Comparison of ENCODE assay signal across 8 cellular contexts in genomic region chr3:171187706-171188290, GRCh38.
DNase-seq lines count a peak whose midpoint lies in the region; ATAC-seq, FAIRE-seq and TF ChIP-seq lines count a peak whose summit lies in the region.

No MANE protein-coding gene starts in this region.

- no peak overlapping the region for H3K4me3 Mint-ChIP-seq in H9

- no peaks in the 10 kb centered on the region for H3K79me1 ChIP-seq in H9 (ENCODE audit: insufficient read depth, low read depth, low read length, poor library complexity, severe bottlenecking)

- peaks cover 16 to 19% of the 10 kb centered on the region in 2 experiments for H3K4me1 Mint-ChIP-seq in H9

- no peak overlapping the region for H2BK20ac ChIP-seq in H9 (ENCODE audit: low read depth, low read length, poor library complexity, severe bottlenecking)

- H2BK120ac ChIP-seq in H9 (ENCODE audit: low read depth, low read length, poor library complexity, severe bottlenecking) = no peak overlapping the region

- no peaks in the 10 kb centered on the region; a peak in 2 of 7 replicates for H3K36me3 Mint-ChIP-seq in H9 (ENCODE audit: insufficient read depth in 1 of 3, low read depth in 3 of 3)

- no peak overlapping the region for H3K14ac ChIP-seq in H9 (ENCODE audit: insufficient read depth, low read length)

- no peak overlapping the region for H3T11ph ChIP-seq in H9 (ENCODE audit: low read length)

- TF ChIP-seq EP300 in K562 (IDR thresholded peaks at IDR 0.05; ENCODE audit: low read length) = no peak

- H4K20me1 ChIP-seq in H9 (ENCODE audit: control insufficient read depth, insufficient read depth, insufficient read length) (no peaks in the 10 kb centered on the region), K562 (replicated peaks; ENCODE audit: control insufficient read depth, insufficient read depth, low read length) (no peaks in the 10 kb centered on the region)

- no peak overlapping the region for H2BK5ac ChIP-seq in H9 (ENCODE audit: insufficient read length, low read length)

- FAIRE-seq in K562 (lab: Jason Lieb, UNC) = peak; percentile 77

- H2AK5ac ChIP-seq in H9 (ENCODE audit: insufficient read length, low read length) = no peak overlapping the region

- H3K4me1 ChIP-seq in H9 (ENCODE audit: insufficient read depth, low read length) (peaks cover 5% of the 10 kb centered on the region; the same call in 1 of the 2 replicates), K562 (replicated peaks in 1 of 2; ENCODE audit: control insufficient read depth in 2 of 2, insufficient read depth in 2 of 2, low read length in 2 of 2) (peaks cover 4 to 35% of the 10 kb centered on the region in 2 experiments)

- H3K56ac ChIP-seq in H9 (ENCODE audit: insufficient read length, low read depth, low read length) = no peak overlapping the region

- intact Hi-C loops in K562 (cut with micrococcal nuclease) = loop anchor here (5.0 kb wide), 2 partner anchors 275 to 585 kb away; partner anchors contain the start of gene TNIK

- H3K27me3 ChIP-seq in H9 (ENCODE audit: insufficient read depth, low read length) = no peaks in the 10 kb centered on the region
- no peaks in the 10 kb centered on the region for H3K27me3 ChIP-seq in K562 (ENCODE audit: control insufficient read depth in 2 of 2, insufficient read depth in 2 of 2, low read length in 2 of 2)

- no peak overlapping the region for H2AFZ ChIP-seq in H9 (ENCODE audit: low read length)
- H2AFZ ChIP-seq in K562 (ENCODE audit: low read depth, low read length) = no peak overlapping the region

- H3K9ac ChIP-seq in H9 (ENCODE audit: extremely low read depth, insufficient read length, low read length) = no peak overlapping the region
- no peak overlapping the region for H3K9ac ChIP-seq in K562 (ENCODE audit: insufficient read depth in 1 of 2, low read depth in 2 of 2, low read length in 2 of 2)

- H4K5ac ChIP-seq in H9 (ENCODE audit: insufficient read length, low read depth, low read length) = no peak overlapping the region

- no peak overlapping the region for H3K18ac ChIP-seq in H9 (ENCODE audit: insufficient read length, low read depth, low read length)

- peak; percentile 67 to 81 for TF ChIP-seq RAD21 in K562 (CRISPR knock-in tag; conservative IDR thresholded peaks at IDR 0.05 in 1 of 2, IDR thresholded peaks at IDR 0.05 in 1 of 2)

- no CpG with 5 or more reads among the region's 5 CpGs for WGBS in H9 (ENCODE audit: extremely low coverage, insufficient read length, low lambda C conversion rate)
- 22% methylated on average over 5 of the region's 5 CpGs for WGBS in K562 (ENCODE audit: insufficient coverage, low coverage, missing lambda C conversion rate)

- no peak overlapping the region for H4K91ac ChIP-seq in H9 (ENCODE audit: insufficient read length, low read depth, low read length)

- no peaks in the 10 kb centered on the region for H3K9me3 Mint-ChIP-seq in H9

- H2BK15ac ChIP-seq in H9 (ENCODE audit: low read depth, low read length) = no peak overlapping the region

- H3K4ac ChIP-seq in H9 (ENCODE audit: low read depth, low read length) = no peak overlapping the region

- POLR2A ChIA-PET in K562 (lab: Yijun Ruan, JAX) = interaction anchor here (0.7 to 0.8 kb wide), 2 partner anchors 31 to 555 kb away, joined by 3 read pairs; no protein-coding TSS in a partner anchor

- no peaks in the 10 kb centered on the region for H3K9me1 ChIP-seq in K562 (ENCODE audit: control insufficient read depth, insufficient read depth, low read length)

- DNase-seq in DMS53 treated with DMSO at 0.1 percent for 48 hours (lab: John Stamatoyannopoulos, UW; ENCODE audit: unreplicated experiment) = peak; percentile 23
- DNase-seq in H9 = no peak
- peak; percentile 33 to 55 for DNase-seq in NCI-H446 (lab: John Stamatoyannopoulos, UW)
- DNase-seq in K562 (ENCODE audit: extremely low read depth in 1 of 4, low spot score in 3 of 4) = peak; percentile 32 to 63 (median 46)
- peak; percentile 38 for DNase-seq in kidney glomerular epithelial cell (lab: John Stamatoyannopoulos, UW)
- no peak for DNase-seq in activated T-cell treated with anti-CD3 and anti-CD28 coated beads, Interleukin-2, amount 50 U/mL, for 48 hours
- no peak for DNase-seq in activated T-cell treated with anti-CD3 and anti-CD28 coated beads for 4 hours

- no TSS peak for BruUV-seq in K562 (replicated peaks; lab: Mats Ljungman, UMichigan)

- H3K4me3 ChIP-seq in K562 = no peak overlapping the region

- H3K23ac ChIP-seq in H9 (ENCODE audit: insufficient read length, low read depth, low read length) = no peak overlapping the region

- H3K9me3 ChIP-seq in H9 (ENCODE audit: control insufficient read depth, low read depth, low read length) (no peaks in the 10 kb centered on the region), K562 (replicated peaks; ENCODE audit: control insufficient read depth, insufficient read depth, low read depth, low read length) (no peaks in the 10 kb centered on the region; the same call in 1 of the 2 replicates)

- TF ChIP-seq POLR2A in K562 (conservative IDR thresholded peaks at IDR 0.05) = no peak

- ATAC-seq in K562 = peak; percentile 62
- no peak for ATAC-seq in GM21528 (IDR thresholded peaks at IDR 0.05; ENCODE audit: low FRiP score, unreplicated experiment)

- in situ Hi-C loops in K562 (cut with MboI) = no loop called here

- TF ChIP-seq CTCF in H9 (conservative IDR thresholded peaks at IDR 0.05) (peak; percentile 67), K562 (IDR thresholded peaks at IDR 0.05 in 2 of 3, conservative IDR thresholded peaks at IDR 0.05 in 1 of 3; ENCODE audit: insufficient read depth in 2 of 3, low read depth in 1 of 3, low read length in 3 of 3) (peak; percentile 67 to 71 (median 70))

- H2BK12ac ChIP-seq in H9 (ENCODE audit: insufficient read length, low read depth, low read length) = no peak overlapping the region

- H3K27ac Mint-ChIP-seq in H9 = peak overlapping the region in 1 of 3 experiments; percentile 69; a peak in 1 of 7 replicates

- no peak overlapping the region for H3K4me2 ChIP-seq in H9 (ENCODE audit: insufficient read depth, insufficient read length, low read length)
- H3K4me2 ChIP-seq in K562 (ENCODE audit: insufficient read depth, low read length) = no peak overlapping the region

- H3K79me2 ChIP-seq in H9 (ENCODE audit: insufficient read depth, low read length) (0 out of 2 replicates have a peak, but pooled peaks cover 1% of the 10 kb centered on the region), K562 (ENCODE audit: control insufficient read depth, insufficient read depth, low read length) (no peaks in the 10 kb centered on the region; the same call in 2 of the 3 replicates)

- H3K27ac ChIP-seq in H9 (ENCODE audit: insufficient read length, low read depth, low read length) = no peak overlapping the region
- H3K27ac ChIP-seq in K562 (ENCODE audit: extremely low read depth, low read depth, low read length) = no peak overlapping the region

- H3K27me3 Mint-ChIP-seq in H9 (ENCODE audit: low read depth) = no peaks in the 10 kb centered on the region

- H3K36me3 ChIP-seq in K562 (ENCODE audit: control insufficient read depth, insufficient read depth, low read length) = peaks cover 12% of the 10 kb centered on the region; the same call in 2 of the 3 replicates

- no peak overlapping the region for H4K8ac ChIP-seq in H9 (replicated peaks; ENCODE audit: insufficient read length, low read depth, low read length)

- H3K23me2 ChIP-seq in H9 (ENCODE audit: insufficient read length, low read depth, low read length, poor library complexity, severe bottlenecking) = no peaks in the 10 kb centered on the region

- CTCF ChIA-PET in K562 (lab: Yijun Ruan, JAX; ENCODE audit: low intra/inter-chr PET ratio) = interaction anchor here (1.1 to 3.5 kb wide), 2 partner anchors 266 to 379 kb away, joined by 3 to 17 read pairs; no protein-coding TSS in a partner anchor

TF ChIP-seq in K562, 482 proteins besides CTCF, POLR2A, EP300 and RAD21:
- TF ChIP-seq PRMT5 (CRISPR knock-in tag; IDR thresholded peaks at IDR 0.05) = no peak
- TF ChIP-seq TEAD4 (IDR thresholded peaks at IDR 0.05; ENCODE audit: low read length) = peak; percentile 23; the same call in 1 of the 2 replicates
- no peak for TF ChIP-seq TEAD4 (CRISPR knock-in tag; IDR thresholded peaks at IDR 0.05; ENCODE audit: borderline replicate concordance)
- peak; percentile 10; the same call in 1 of the 2 replicates for TF ChIP-seq TEAD2 (tag; IDR thresholded peaks at IDR 0.05)
- TF ChIP-seq KLF1 (tag; IDR thresholded peaks at IDR 0.05) = no peak
- peak; percentile 50; the same call in 1 of the 2 replicates for TF ChIP-seq DEAF1 (CRISPR knock-in tag; IDR thresholded peaks at IDR 0.05)
- peak; percentile 62; the same call in 1 of the 2 replicates for TF ChIP-seq SMC3 (conservative IDR thresholded peaks at IDR 0.05; ENCODE audit: insufficient read depth, low read depth, low read length)
- TF ChIP-seq JUND (IDR thresholded peaks at IDR 0.05; ENCODE audit: borderline replicate concordance, low read depth, low read length) = peak; percentile 25; the same call in 1 of the 2 replicates
- TF ChIP-seq JUND (tag; IDR thresholded peaks at IDR 0.05; ENCODE audit: borderline replicate concordance, low read depth, low read length) = peak; percentile 16; the same call in 1 of the 3 replicates

Comparison
In these comparisons a context has a peak if more than half of its experiments do, and no peak if none do; other contexts are left out.
1. DNase-seq: peak in DMS53 treated with DMSO at 0.1 percent for 48 hours (single experiment), NCI-H446 (2 of 2), K562 (4 of 4) and kidney glomerular epithelial cell (single experiment); none in H9 (single experiment), activated T-cell treated with anti-CD3 and anti-CD28 coated beads, Interleukin-2, amount 50 U/mL, for 48 hours (0 of 2) and activated T-cell treated with anti-CD3 and anti-CD28 coated beads for 4 hours (single experiment).